ENCODE assay signal across 1 cellular context in the genomic region with DNA sequence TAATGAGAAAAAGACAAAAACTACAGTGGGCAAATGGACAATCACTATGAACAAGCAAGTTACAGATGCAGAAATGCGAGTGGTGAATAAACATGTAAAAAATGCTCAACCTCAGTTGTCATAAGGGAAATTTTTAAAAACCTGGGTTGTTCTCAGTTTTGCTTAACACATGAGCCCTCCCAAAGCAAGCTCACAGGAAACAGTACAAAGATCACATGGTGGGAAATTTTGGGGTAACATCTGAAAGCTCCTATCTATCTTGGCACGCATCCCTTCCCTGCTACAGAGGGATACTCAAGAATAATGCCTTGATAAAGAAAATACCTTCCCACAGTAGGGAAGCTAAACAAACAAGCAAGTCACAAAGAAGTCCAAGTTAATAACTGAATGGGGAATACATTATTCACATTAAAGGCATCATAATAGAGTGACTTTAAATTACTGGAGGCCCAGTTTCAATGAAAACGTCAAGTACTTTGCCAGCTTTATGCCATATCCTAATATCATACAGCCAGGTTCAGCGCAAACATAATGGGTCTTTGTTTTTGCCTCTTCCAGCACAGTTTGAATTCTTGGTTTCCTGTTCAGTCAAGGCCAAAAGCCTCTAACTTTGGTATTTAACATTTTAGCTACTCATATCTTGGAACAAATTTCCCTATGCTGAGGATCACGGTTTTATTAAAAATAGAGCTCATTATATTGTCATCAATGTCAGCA.
TF ChIP-seq lines count a peak whose summit lies in the region.

No MANE protein-coding gene starts in this region.

TF ChIP-seq in GM23338, 12 proteins besides CTCF, POLR2A, EP300 and RAD21 (continued from another document):
- TF ChIP-seq, protein P1, sequence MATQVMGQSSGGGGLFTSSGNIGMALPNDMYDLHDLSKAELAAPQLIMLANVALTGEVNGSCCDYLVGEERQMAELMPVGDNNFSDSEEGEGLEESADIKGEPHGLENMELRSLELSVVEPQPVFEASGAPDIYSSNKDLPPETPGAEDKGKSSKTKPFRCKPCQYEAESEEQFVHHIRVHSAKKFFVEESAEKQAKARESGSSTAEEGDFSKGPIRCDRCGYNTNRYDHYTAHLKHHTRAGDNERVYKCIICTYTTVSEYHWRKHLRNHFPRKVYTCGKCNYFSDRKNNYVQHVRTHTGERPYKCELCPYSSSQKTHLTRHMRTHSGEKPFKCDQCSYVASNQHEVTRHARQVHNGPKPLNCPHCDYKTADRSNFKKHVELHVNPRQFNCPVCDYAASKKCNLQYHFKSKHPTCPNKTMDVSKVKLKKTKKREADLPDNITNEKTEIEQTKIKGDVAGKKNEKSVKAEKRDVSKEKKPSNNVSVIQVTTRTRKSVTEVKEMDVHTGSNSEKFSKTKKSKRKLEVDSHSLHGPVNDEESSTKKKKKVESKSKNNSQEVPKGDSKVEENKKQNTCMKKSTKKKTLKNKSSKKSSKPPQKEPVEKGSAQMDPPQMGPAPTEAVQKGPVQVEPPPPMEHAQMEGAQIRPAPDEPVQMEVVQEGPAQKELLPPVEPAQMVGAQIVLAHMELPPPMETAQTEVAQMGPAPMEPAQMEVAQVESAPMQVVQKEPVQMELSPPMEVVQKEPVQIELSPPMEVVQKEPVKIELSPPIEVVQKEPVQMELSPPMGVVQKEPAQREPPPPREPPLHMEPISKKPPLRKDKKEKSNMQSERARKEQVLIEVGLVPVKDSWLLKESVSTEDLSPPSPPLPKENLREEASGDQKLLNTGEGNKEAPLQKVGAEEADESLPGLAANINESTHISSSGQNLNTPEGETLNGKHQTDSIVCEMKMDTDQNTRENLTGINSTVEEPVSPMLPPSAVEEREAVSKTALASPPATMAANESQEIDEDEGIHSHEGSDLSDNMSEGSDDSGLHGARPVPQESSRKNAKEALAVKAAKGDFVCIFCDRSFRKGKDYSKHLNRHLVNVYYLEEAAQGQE (IDR thresholded peaks at IDR 0.05; ENCODE audit: unreplicated experiment): no peak
- TF ChIP-seq ZNF331 (CRISPR knock-in tag; IDR thresholded peaks at IDR 0.05; ENCODE audit: low read depth): no peak
- TF ChIP-seq JUNB (IDR thresholded peaks at IDR 0.05; ENCODE audit: unreplicated experiment): no peak
- TF ChIP-seq EZH2phosphoT487 (IDR thresholded peaks at IDR 0.05; ENCODE audit: unreplicated experiment): no peak
- TF ChIP-seq, protein P2, sequence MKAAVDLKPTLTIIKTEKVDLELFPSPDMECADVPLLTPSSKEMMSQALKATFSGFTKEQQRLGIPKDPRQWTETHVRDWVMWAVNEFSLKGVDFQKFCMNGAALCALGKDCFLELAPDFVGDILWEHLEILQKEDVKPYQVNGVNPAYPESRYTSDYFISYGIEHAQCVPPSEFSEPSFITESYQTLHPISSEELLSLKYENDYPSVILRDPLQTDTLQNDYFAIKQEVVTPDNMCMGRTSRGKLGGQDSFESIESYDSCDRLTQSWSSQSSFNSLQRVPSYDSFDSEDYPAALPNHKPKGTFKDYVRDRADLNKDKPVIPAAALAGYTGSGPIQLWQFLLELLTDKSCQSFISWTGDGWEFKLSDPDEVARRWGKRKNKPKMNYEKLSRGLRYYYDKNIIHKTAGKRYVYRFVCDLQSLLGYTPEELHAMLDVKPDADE (IDR thresholded peaks at IDR 0.05): no peak
- no peak for TF ChIP-seq CREB1 (CRISPR knock-in tag; IDR thresholded peaks at IDR 0.05; ENCODE audit: low read depth)
- TF ChIP-seq STAT1 (IDR thresholded peaks at IDR 0.05; ENCODE audit: unreplicated experiment): no peak
- no peak for TF ChIP-seq NANOG (IDR thresholded peaks at IDR 0.05; ENCODE audit: borderline replicate concordance)
- TF ChIP-seq POLR2AphosphoS5 (IDR thresholded peaks at IDR 0.05; ENCODE audit: low read depth): no peak
- TF ChIP-seq ZNF114 (CRISPR knock-in tag; IDR thresholded peaks at IDR 0.05): no peak
- TF ChIP-seq, protein P3, sequence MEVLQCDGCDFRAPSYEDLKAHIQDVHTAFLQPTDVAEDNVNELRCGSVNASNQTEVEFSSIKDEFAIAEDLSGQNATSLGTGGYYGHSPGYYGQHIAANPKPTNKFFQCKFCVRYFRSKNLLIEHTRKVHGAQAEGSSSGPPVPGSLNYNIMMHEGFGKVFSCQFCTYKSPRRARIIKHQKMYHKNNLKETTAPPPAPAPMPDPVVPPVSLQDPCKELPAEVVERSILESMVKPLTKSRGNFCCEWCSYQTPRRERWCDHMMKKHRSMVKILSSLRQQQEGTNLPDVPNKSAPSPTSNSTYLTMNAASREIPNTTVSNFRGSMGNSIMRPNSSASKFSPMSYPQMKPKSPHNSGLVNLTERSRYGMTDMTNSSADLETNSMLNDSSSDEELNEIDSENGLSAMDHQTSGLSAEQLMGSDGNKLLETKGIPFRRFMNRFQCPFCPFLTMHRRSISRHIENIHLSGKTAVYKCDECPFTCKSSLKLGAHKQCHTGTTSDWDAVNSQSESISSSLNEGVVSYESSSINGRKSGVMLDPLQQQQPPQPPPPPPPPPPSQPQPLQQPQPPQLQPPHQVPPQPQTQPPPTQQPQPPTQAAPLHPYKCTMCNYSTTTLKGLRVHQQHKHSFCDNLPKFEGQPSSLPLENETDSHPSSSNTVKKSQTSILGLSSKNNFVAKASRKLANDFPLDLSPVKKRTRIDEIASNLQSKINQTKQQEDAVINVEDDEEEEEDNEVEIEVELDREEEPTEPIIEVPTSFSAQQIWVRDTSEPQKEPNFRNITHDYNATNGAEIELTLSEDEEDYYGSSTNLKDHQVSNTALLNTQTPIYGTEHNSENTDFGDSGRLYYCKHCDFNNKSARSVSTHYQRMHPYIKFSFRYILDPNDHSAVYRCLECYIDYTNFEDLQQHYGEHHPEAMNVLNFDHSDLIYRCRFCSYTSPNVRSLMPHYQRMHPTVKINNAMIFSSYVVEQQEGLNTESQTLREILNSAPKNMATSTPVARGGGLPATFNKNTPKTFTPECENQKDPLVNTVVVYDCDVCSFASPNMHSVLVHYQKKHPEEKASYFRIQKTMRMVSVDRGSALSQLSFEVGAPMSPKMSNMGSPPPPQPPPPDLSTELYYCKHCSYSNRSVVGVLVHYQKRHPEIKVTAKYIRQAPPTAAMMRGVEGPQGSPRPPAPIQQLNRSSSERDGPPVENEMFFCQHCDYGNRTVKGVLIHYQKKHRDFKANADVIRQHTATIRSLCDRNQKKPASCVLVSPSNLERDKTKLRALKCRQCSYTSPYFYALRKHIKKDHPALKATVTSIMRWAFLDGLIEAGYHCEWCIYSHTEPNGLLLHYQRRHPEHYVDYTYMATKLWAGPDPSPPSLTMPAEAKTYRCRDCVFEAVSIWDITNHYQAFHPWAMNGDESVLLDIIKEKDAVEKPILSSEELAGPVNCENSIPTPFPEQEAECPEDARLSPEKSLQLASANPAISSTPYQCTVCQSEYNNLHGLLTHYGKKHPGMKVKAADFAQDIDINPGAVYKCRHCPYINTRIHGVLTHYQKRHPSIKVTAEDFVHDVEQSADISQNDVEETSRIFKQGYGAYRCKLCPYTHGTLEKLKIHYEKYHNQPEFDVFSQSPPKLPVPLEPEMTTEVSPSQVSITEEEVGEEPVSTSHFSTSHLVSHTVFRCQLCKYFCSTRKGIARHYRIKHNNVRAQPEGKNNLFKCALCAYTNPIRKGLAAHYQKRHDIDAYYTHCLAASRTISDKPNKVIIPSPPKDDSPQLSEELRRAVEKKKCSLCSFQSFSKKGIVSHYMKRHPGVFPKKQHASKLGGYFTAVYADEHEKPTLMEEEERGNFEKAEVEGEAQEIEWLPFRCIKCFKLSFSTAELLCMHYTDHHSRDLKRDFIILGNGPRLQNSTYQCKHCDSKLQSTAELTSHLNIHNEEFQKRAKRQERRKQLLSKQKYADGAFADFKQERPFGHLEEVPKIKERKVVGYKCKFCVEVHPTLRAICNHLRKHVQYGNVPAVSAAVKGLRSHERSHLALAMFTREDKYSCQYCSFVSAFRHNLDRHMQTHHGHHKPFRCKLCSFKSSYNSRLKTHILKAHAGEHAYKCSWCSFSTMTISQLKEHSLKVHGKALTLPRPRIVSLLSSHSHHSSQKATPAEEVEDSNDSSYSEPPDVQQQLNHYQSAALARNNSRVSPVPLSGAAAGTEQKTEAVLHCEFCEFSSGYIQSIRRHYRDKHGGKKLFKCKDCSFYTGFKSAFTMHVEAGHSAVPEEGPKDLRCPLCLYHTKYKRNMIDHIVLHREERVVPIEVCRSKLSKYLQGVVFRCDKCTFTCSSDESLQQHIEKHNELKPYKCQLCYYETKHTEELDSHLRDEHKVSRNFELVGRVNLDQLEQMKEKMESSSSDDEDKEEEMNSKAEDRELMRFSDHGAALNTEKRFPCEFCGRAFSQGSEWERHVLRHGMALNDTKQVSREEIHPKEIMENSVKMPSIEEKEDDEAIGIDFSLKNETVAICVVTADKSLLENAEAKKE (CRISPR knock-in tag; IDR thresholded peaks at IDR 0.05): no peak
TF ChIP-seq in GM23338: peak in this region for 0.
